13 cellular contexts compared by ENCODE assay signal in genomic region chr7:142833174-142834027, GRCh38. TPM values are rescaled to one million over a fixed set of nuclear protein-coding genes. Genes with fewer than 3 reads are reported as not detected.
DNase-seq lines count a peak whose midpoint lies in the region; ATAC-seq lines count a peak whose summit lies in the region.
"Had no signal": no experiment of that assay in that cellular context is flagged by ENCODE, and none has a peak within 500 bp of the region (broad histone marks: within the 10 kb centered on the region; RNA-seq: fewer than 3 reads in every experiment).

No MANE protein-coding gene starts in this region.

- intact Hi-C loops in left ventricle myocardium superior (cut with micrococcal nuclease) = no loop called here

- H3K4me3 Mint-ChIP-seq in natural killer cell treated with Interleukin-12 subunit alpha and Interleukin-12 subunit beta and Interleukin-15 and Interleukin-18, amount 100 ng/mL, for 72 hours = no peak overlapping the region
- H3K4me3 Mint-ChIP-seq: activated CD4-positive, alpha-beta memory T cell treated with anti-CD3 and anti-CD28 coated beads for 36 hours had no signal

- H3K4me1 Mint-ChIP-seq in natural killer cell treated with Interleukin-12 subunit alpha and Interleukin-12 subunit beta and Interleukin-15 and Interleukin-18, amount 100 ng/mL, for 72 hours (ENCODE audit: low read depth in 2 of 2) = peaks cover 6 to 20% of the 10 kb centered on the region in 2 donors

- DNase-seq in HT-29 (ENCODE audit: low spot score) = peak; percentile 45
- no peak for DNase-seq in left ventricle myocardium superior
- DNase-seq in COLO668 (lab: John Stamatoyannopoulos, UW; ENCODE audit: unreplicated experiment) = no peak
- DNase-seq in SHP77 (lab: John Stamatoyannopoulos, UW) = no peak
- no peak for DNase-seq in natural killer cell treated with Interleukin-12 subunit alpha and Interleukin-12 subunit beta and Interleukin-15 and Interleukin-18, amount 100 ng/mL, for 72 hours (ENCODE audit: low spot score)
- DNase-seq: activated CD4-positive, alpha-beta memory T cell treated with anti-CD3 and anti-CD28 coated beads for 36 hours; brain microvascular endothelial cell; DMS79 treated with DMSO at 0.1 percent for 48 hours; heart right ventricle; NCI-H69 had no signal

- H3K9me3 Mint-ChIP-seq in natural killer cell treated with Interleukin-12 subunit alpha and Interleukin-12 subunit beta and Interleukin-15 and Interleukin-18, amount 100 ng/mL, for 72 hours = no peaks in the 10 kb centered on the region
- H3K9me3 Mint-ChIP-seq: activated CD4-positive, alpha-beta memory T cell treated with anti-CD3 and anti-CD28 coated beads for 36 hours had no signal

- no peak overlapping the region for H3K27ac Mint-ChIP-seq in natural killer cell treated with Interleukin-12 subunit alpha and Interleukin-12 subunit beta and Interleukin-15 and Interleukin-18, amount 100 ng/mL, for 72 hours
- H3K27ac Mint-ChIP-seq: activated CD4-positive, alpha-beta memory T cell treated with anti-CD3 and anti-CD28 coated beads for 36 hours had no signal

- H3K36me3 Mint-ChIP-seq in natural killer cell treated with Interleukin-12 subunit alpha and Interleukin-12 subunit beta and Interleukin-15 and Interleukin-18, amount 100 ng/mL, for 72 hours = no peaks in the 10 kb centered on the region
- H3K36me3 Mint-ChIP-seq: activated CD4-positive, alpha-beta memory T cell treated with anti-CD3 and anti-CD28 coated beads for 36 hours had no signal

- H3K27me3 Mint-ChIP-seq in natural killer cell treated with Interleukin-12 subunit alpha and Interleukin-12 subunit beta and Interleukin-15 and Interleukin-18, amount 100 ng/mL, for 72 hours = peaks cover 7 to 9% of the 10 kb centered on the region in 2 donors

- ATAC-seq in GM18907 (IDR thresholded peaks at IDR 0.05; ENCODE audit: unreplicated experiment) (peak; percentile 66), HG02610 (IDR thresholded peaks at IDR 0.05; ENCODE audit: unreplicated experiment) (peak; percentile 61), esophagus mucosa (peak; percentile 63), left ventricle myocardium superior (no peak)
- no peak for ATAC-seq in natural killer cell treated with Interleukin-12 subunit alpha and Interleukin-12 subunit beta and Interleukin-15 and Interleukin-18, amount 100 ng/mL, for 72 hours
- ATAC-seq: heart right ventricle had no signal

RNA-seq across cellular contexts. Expression of gene EPHB6, which starts 21.5 kb away (rescaled TPM):
- 35.9 and 45.9 TPM in 2 replicates for total RNA-seq in HT-29 (2014; rRNA removed; shearing (Covaris generic))
- total RNA-seq in esophagus mucosa (18.1 TPM), left ventricle myocardium superior (3.9 TPM)
- 1 to 10 TPM in 1 of 2 donors, under 1 TPM in 1; 0.64 to 1.8 TPM for total RNA-seq in natural killer cell treated with Interleukin-12 subunit alpha and Interleukin-12 subunit beta and Interleukin-15 and Interleukin-18, amount 100 ng/mL, for 72 hours

RNA-seq across cellular contexts. Expression of gene TRPV6, which starts 52.1 kb away (rescaled TPM):
- 0.55 and 0.56 TPM in 2 replicates for total RNA-seq in HT-29 (2014; rRNA removed; shearing (Covaris generic))
- 0.68 TPM for total RNA-seq in esophagus mucosa
- total RNA-seq in left ventricle myocardium superior = 0.05 TPM
- total RNA-seq in natural killer cell treated with Interleukin-12 subunit alpha and Interleukin-12 subunit beta and Interleukin-15 and Interleukin-18, amount 100 ng/mL, for 72 hours = not detected
- total RNA-seq: activated CD4-positive, alpha-beta memory T cell treated with anti-CD3 and anti-CD28 coated beads for 36 hours; heart right ventricle had no signal

Comparison
In these comparisons a context has a peak if more than half of its experiments do, and no peak if none do; other contexts are left out.
1. ATAC-seq: peak in GM18907 (single experiment), HG02610 (single experiment) and esophagus mucosa (single experiment); none in left ventricle myocardium superior (single experiment) and natural killer cell treated with Interleukin-12 subunit alpha and Interleukin-12 subunit beta and Interleukin-15 and Interleukin-18, amount 100 ng/mL, for 72 hours (0 of 2).